21 cellular contexts compared by ENCODE assay signal in genomic region chr3:138405486-138405885, GRCh38. TPM values are rescaled to one million over a fixed set of nuclear protein-coding genes. Genes with fewer than 3 reads are reported as not detected.
DNase-seq lines count a peak whose midpoint lies in the region; ATAC-seq, FAIRE-seq and TF ChIP-seq lines count a peak whose summit lies in the region.
"Had no signal": no experiment of that assay in that cellular context is flagged by ENCODE, and none has a peak within 500 bp of the region (broad histone marks: within the 10 kb centered on the region; RNA-seq: fewer than 3 reads in every experiment).

No MANE protein-coding gene starts in this region.

- TF ChIP-seq RAD21 in K562 (CRISPR knock-in tag; conservative IDR thresholded peaks at IDR 0.05 in 1 of 2, IDR thresholded peaks at IDR 0.05 in 1 of 2), result no peak

- intact Hi-C loops in cardiac septum (cut with DNase I), result no loop called here
- intact Hi-C loops in Right ventricle myocardium superior (cut with DNase I), result no loop called here
- intact Hi-C loops in K562 (cut with micrococcal nuclease), result loop anchor here (5.0 kb wide), 1 partner anchor 73 kb away; no protein-coding TSS in a partner anchor

- H3K4me2 ChIP-seq in K562 (ENCODE audit: insufficient read depth, low read length), result no peak overlapping the region
- H3K4me2 ChIP-seq: A549, GM23338 had no signal

- H3K36me3 ChIP-seq in K562 (ENCODE audit: control insufficient read depth, insufficient read depth, low read length), result no peaks in the 10 kb centered on the region

- no peak for ATAC-seq in Right ventricle myocardium superior (ENCODE audit: poor library complexity)
- ATAC-seq in K562, result no peak
- no peak for ATAC-seq in HG02610 (IDR thresholded peaks at IDR 0.05; ENCODE audit: unreplicated experiment)
- ATAC-seq in activated CD8-positive, alpha-beta T cell treated with anti-CD3 and anti-CD28 coated beads, Interleukin-2, amount 10 ng/mL, durations not matched to agents 7 days and 5 days, result no peak
- ATAC-seq: A549, GM12878, GM23338, HepG2 had no signal

- no peak overlapping the region for H3K27ac ChIP-seq in K562 (ENCODE audit: extremely low read depth, low read depth, low read length)
- H3K27ac ChIP-seq: 22Rv1, A549, C4-2B had no signal

- H3K9me1 ChIP-seq in K562 (ENCODE audit: control insufficient read depth, insufficient read depth, low read length), result no peaks in the 10 kb centered on the region

- POLR2A ChIA-PET in K562 (lab: Yijun Ruan, JAX) (no interaction called here), GM10248 (lab: Yijun Ruan, JAX) (no interaction called here)
- POLR2A ChIA-PET in activated CD8-positive, alpha-beta T cell treated with anti-CD3 and anti-CD28 coated beads, Interleukin-2, amount 10 ng/mL, durations not matched to agents 7 days and 5 days (lab: Charles Lee), result no interaction called here

- no peak overlapping the region for H2AFZ ChIP-seq in K562 (ENCODE audit: low read depth, low read length)
- H2AFZ ChIP-seq: GM23338 had no signal

- FAIRE-seq in K562 (lab: Jason Lieb, UNC), result no peak
- FAIRE-seq: A549, GM12878, GM19239, H54, HepG2 had no signal

- peaks cover 0 to 11% of the 10 kb centered on the region in 2 experiments; a peak in 2 of 5 replicates for H3K27me3 ChIP-seq in K562 (ENCODE audit: control insufficient read depth in 2 of 2, insufficient read depth in 2 of 2, low read length in 2 of 2)

- TF ChIP-seq CTCF in K562 (IDR thresholded peaks at IDR 0.05 in 2 of 3, conservative IDR thresholded peaks at IDR 0.05 in 1 of 3; ENCODE audit: insufficient read depth in 2 of 3, low read depth in 1 of 3, low read length in 3 of 3) (no peak), GM10248 (IDR thresholded peaks at IDR 0.05; ENCODE audit: control extremely low read depth, extremely low read depth, low read depth, missing control alignments) (no peak)

- BruUV-seq in K562 (replicated peaks; lab: Mats Ljungman, UMichigan), result no TSS peak

- no peak for TF ChIP-seq EP300 in K562 (IDR thresholded peaks at IDR 0.05; ENCODE audit: low read length)

- in situ Hi-C loops in K562 (cut with MboI), result no loop called here

- H3K4me1 Mint-ChIP-seq in activated CD8-positive, alpha-beta T cell treated with anti-CD3 and anti-CD28 coated beads, Interleukin-2, amount 10 ng/mL, durations not matched to agents 7 days and 5 days (ENCODE audit: low read depth), result no peaks in the 10 kb centered on the region
- H3K4me1 Mint-ChIP-seq: CD4-positive, alpha-beta memory T cell; IgD-negative memory B cell had no signal

- CTCF ChIA-PET in K562 (lab: Yijun Ruan, JAX; ENCODE audit: low intra/inter-chr PET ratio) (no interaction called here), GM10248 (lab: Yijun Ruan, JAX) (interaction anchor here (0.9 to 1.5 kb wide), 4 partner anchors 10 to 510 kb away, joined by 3 to 6 read pairs (median 4); no protein-coding TSS in a partner anchor)
- CTCF ChIA-PET in activated CD8-positive, alpha-beta T cell treated with anti-CD3 and anti-CD28 coated beads, Interleukin-2, amount 10 ng/mL, durations not matched to agents 7 days and 5 days (lab: Charles Lee), result interaction anchor here (0.7 kb wide), 1 partner anchor 510 kb away, joined by 3 read pairs; no protein-coding TSS in a partner anchor

- no peak overlapping the region for H3K4me3 ChIP-seq in K562
- H3K4me3 ChIP-seq: A549, GM12878, GM23338 had no signal

- H3K9me3 ChIP-seq in K562 (replicated peaks; ENCODE audit: control insufficient read depth, insufficient read depth, low read depth, low read length), result no peaks in the 10 kb centered on the region
- H3K9me3 ChIP-seq: A549 had no signal

- peaks cover under 1 to 7% of the 10 kb centered on the region in 2 experiments; a peak in 3 of 5 replicates for H3K4me1 ChIP-seq in K562 (replicated peaks in 1 of 2; ENCODE audit: control insufficient read depth in 2 of 2, insufficient read depth in 2 of 2, low read length in 2 of 2)
- H3K4me1 ChIP-seq: A549 had no signal

- TF ChIP-seq POLR2A in K562 (conservative IDR thresholded peaks at IDR 0.05), result no peak

- no peak overlapping the region for H3K27ac Mint-ChIP-seq in activated CD8-positive, alpha-beta T cell treated with anti-CD3 and anti-CD28 coated beads, Interleukin-2, amount 10 ng/mL, durations not matched to agents 7 days and 5 days
- H3K27ac Mint-ChIP-seq: CD4-positive, alpha-beta memory T cell; GM23338; IgD-negative memory B cell had no signal

- DNase-seq in cardiac septum (ENCODE audit: low spot score) (peak; percentile 53), Right ventricle myocardium superior (no peak), K562 (ENCODE audit: extremely low read depth in 1 of 4, low spot score in 3 of 4) (no peak), mesenteric fat pad (ENCODE audit: low spot score) (peak; percentile 18), GM10248 (ENCODE audit: extremely low spot score) (no peak)
- no peak for DNase-seq in activated CD8-positive, alpha-beta T cell treated with anti-CD3 and anti-CD28 coated beads, Interleukin-2, amount 10 ng/mL, durations not matched to agents 7 days and 5 days
- DNase-seq: AML-193; CD4-positive, alpha-beta memory T cell; DMS153; DMS79; GF-D8 had no signal

- WGBS in K562 (ENCODE audit: insufficient coverage, low coverage, missing lambda C conversion rate), result 0% methylated on average over 2 of the region's 5 CpGs

- no peak overlapping the region for H3K9ac ChIP-seq in K562 (ENCODE audit: insufficient read depth in 1 of 2, low read depth in 2 of 2, low read length in 2 of 2)

- H3K9me3 Mint-ChIP-seq in activated CD8-positive, alpha-beta T cell treated with anti-CD3 and anti-CD28 coated beads, Interleukin-2, amount 10 ng/mL, durations not matched to agents 7 days and 5 days (ENCODE audit: insufficient read depth), result no peaks in the 10 kb centered on the region
- H3K9me3 Mint-ChIP-seq: IgD-negative memory B cell had no signal

- no peaks in the 10 kb centered on the region for H4K20me1 ChIP-seq in K562 (replicated peaks; ENCODE audit: control insufficient read depth, insufficient read depth, low read length)

- no peak overlapping the region for H3K4me3 Mint-ChIP-seq in activated CD8-positive, alpha-beta T cell treated with anti-CD3 and anti-CD28 coated beads, Interleukin-2, amount 10 ng/mL, durations not matched to agents 7 days and 5 days
- H3K4me3 Mint-ChIP-seq: CD4-positive, alpha-beta memory T cell; GM23338; IgD-negative memory B cell had no signal

- no peaks in the 10 kb centered on the region for H3K36me3 Mint-ChIP-seq in activated CD8-positive, alpha-beta T cell treated with anti-CD3 and anti-CD28 coated beads, Interleukin-2, amount 10 ng/mL, durations not matched to agents 7 days and 5 days (ENCODE audit: low read depth)
- H3K36me3 Mint-ChIP-seq: CD4-positive, alpha-beta memory T cell; IgD-negative memory B cell had no signal

- H3K27me3 Mint-ChIP-seq in activated CD8-positive, alpha-beta T cell treated with anti-CD3 and anti-CD28 coated beads, Interleukin-2, amount 10 ng/mL, durations not matched to agents 7 days and 5 days (ENCODE audit: low read depth), result peaks cover 24% of the 10 kb centered on the region

- H3K79me2 ChIP-seq in K562 (ENCODE audit: control insufficient read depth, insufficient read depth, low read length), result no peaks in the 10 kb centered on the region

TF ChIP-seq in K562, 482 proteins besides CTCF, POLR2A, EP300 and RAD21 (continues in another document):
- no peak for TF ChIP-seq RBM15 (IDR thresholded peaks at IDR 0.05; ENCODE audit: insufficient read depth, low read length)

RNA-seq across cellular contexts. Expression of gene ESYT3, which starts 28.9 kb away (rescaled TPM):
- total RNA-seq in cardiac septum (2.4 TPM), Right ventricle myocardium superior (0.65 TPM), K562 (2014; rRNA removed) (not detected in 2 replicates), K562 (2014; rRNA removed; fragmentation: Illumina TruSeq; extraction: Trizol) (not detected in 2 replicates), K562 (2015; rRNA removed; fragmentation: Illumina TruSeq; extraction: Trizol) (not detected in 2 replicates), K562 (2021) (not detected in 2 replicates), mesenteric fat pad (0.19 TPM)
- total RNA-seq in K562 (2011; cell fraction: chromatin; rRNA removed; ENCODE audit: low replicate concordance), result not detected in 2 replicates
- total RNA-seq in K562 (2011; cell fraction: nucleolus; rRNA removed), result not detected in 2 replicates
- not detected in 2 replicates for total RNA-seq in K562 (2011; cell fraction: nucleoplasm; rRNA removed)
- polyA plus RNA-seq in K562 (2011; rRNA removed) (not detected in 2 replicates), K562 (2014; fragmentation: Illumina TruSeq; extraction: Trizol) (not detected in 2 replicates), K562 (2014; fragmentation: Nextera tagmentation; extraction: Ambion mirVana) (not detected), K562 (2014; rRNA removed) (not detected in 2 replicates)
- polyA plus RNA-seq in K562 (2011; cell fraction: cytosol; rRNA removed), result not detected in 2 replicates
- 0.03 TPM in 1 of 2 replicates, not detected in the other for polyA plus RNA-seq in K562 (2011; cell fraction: nucleus; rRNA removed)
- polyA plus RNA-seq in K562 (2012), result 0.01 TPM in 1 of 2 replicates, not detected in the other
- polyA minus RNA-seq in K562 (2011; rRNA and poly(A)+ RNA removed), result not detected in 2 replicates
- not detected in 2 replicates for polyA minus RNA-seq in K562 (2011; cell fraction: cytosol; rRNA and poly(A)+ RNA removed)
- polyA minus RNA-seq in K562 (2011; cell fraction: nucleus; rRNA and poly(A)+ RNA removed), result not detected in 2 replicates
- total RNA-seq in activated CD8-positive, alpha-beta T cell treated with anti-CD3 and anti-CD28 coated beads, Interleukin-2, amount 10 ng/mL, durations not matched to agents 7 days and 5 days, result under 1 TPM; 0.16 to 0.18 TPM
- total RNA-seq: GM12878 had no signal
- polyA plus RNA-seq: CD4-positive, alpha-beta memory T cell; GM12878 had no signal

RNA-seq across cellular contexts. Expression of gene MRAS, which starts 57.1 kb away (rescaled TPM):
- 327 TPM for total RNA-seq in cardiac septum
- total RNA-seq in Right ventricle myocardium superior, result 368 TPM
- total RNA-seq in K562 (2011; cell fraction: chromatin; rRNA removed; ENCODE audit: low replicate concordance), result 2.1 and 2.9 TPM in 2 replicates
- 2.0 and 2.4 TPM in 2 replicates for total RNA-seq in K562 (2011; cell fraction: nucleolus; rRNA removed)
- 1.8 and 2.8 TPM in 2 replicates for total RNA-seq in K562 (2011; cell fraction: nucleoplasm; rRNA removed)
- 4.0 and 6.2 TPM in 2 replicates for total RNA-seq in K562 (2014; rRNA removed)
- 6.7 and 8.2 TPM in 2 replicates for total RNA-seq in K562 (2014; rRNA removed; fragmentation: Illumina TruSeq; extraction: Trizol)
- total RNA-seq in K562 (2015; rRNA removed; fragmentation: Illumina TruSeq; extraction: Trizol), result 6.1 and 6.4 TPM in 2 replicates
- total RNA-seq in K562 (2021), result 8.3 and 8.6 TPM in 2 replicates
- polyA plus RNA-seq in K562 (2011; rRNA removed), result 2.2 and 4.8 TPM in 2 replicates
- polyA plus RNA-seq in K562 (2011; cell fraction: cytosol; rRNA removed), result 1.2 and 6.2 TPM in 2 replicates
- polyA plus RNA-seq in K562 (2011; cell fraction: nucleus; rRNA removed), result 1.9 and 5.7 TPM in 2 replicates
- 5.5 and 7.9 TPM in 2 replicates for polyA plus RNA-seq in K562 (2012)
- polyA plus RNA-seq in K562 (2014; fragmentation: Illumina TruSeq; extraction: Trizol), result 8.5 and 10.0 TPM in 2 replicates
- polyA plus RNA-seq in K562 (2014; fragmentation: Nextera tagmentation; extraction: Ambion mirVana), result 1 to 10 TPM; 1.5 to 2.0 TPM
- polyA plus RNA-seq in K562 (2014; rRNA removed), result 5.0 and 5.4 TPM in 2 replicates
- 1.9 and 6.3 TPM in 2 replicates for polyA minus RNA-seq in K562 (2011; rRNA and poly(A)+ RNA removed)
- 2.1 and 2.9 TPM in 2 replicates for polyA minus RNA-seq in K562 (2011; cell fraction: cytosol; rRNA and poly(A)+ RNA removed)
- polyA minus RNA-seq in K562 (2011; cell fraction: nucleus; rRNA and poly(A)+ RNA removed), result 2.2 and 2.7 TPM in 2 replicates
- 232 TPM for total RNA-seq in mesenteric fat pad
- not detected for total RNA-seq in activated CD8-positive, alpha-beta T cell treated with anti-CD3 and anti-CD28 coated beads, Interleukin-2, amount 10 ng/mL, durations not matched to agents 7 days and 5 days
- polyA plus RNA-seq: CD4-positive, alpha-beta memory T cell; IgD-negative memory B cell had no signal

Comparison
In these comparisons a context has a peak if more than half of its experiments do, and no peak if none do; other contexts are left out.
1. DNase-seq: peak in cardiac septum (single experiment) and mesenteric fat pad (single experiment); none in Right ventricle myocardium superior (single experiment), K562 (0 of 4), activated CD8-positive, alpha-beta T cell treated with anti-CD3 and anti-CD28 coated beads, Interleukin-2, amount 10 ng/mL, durations not matched to agents 7 days and 5 days (single experiment) and GM10248 (single experiment).
2. RNA of gene MRAS, which starts 57.1 kb away (total RNA-seq): 368 TPM in Right ventricle myocardium superior (single experiment), 327 TPM in cardiac septum (single experiment) and 232 TPM in mesenteric fat pad (single experiment); 1.8 to 8.6 TPM in K562 and not detected in activated CD8-positive, alpha-beta T cell treated with anti-CD3 and anti-CD28 coated beads, Interleukin-2, amount 10 ng/mL, durations not matched to agents 7 days and 5 days; every median in the first group is over 10 times any median in the second.